Comparison of ENCODE assay signal across 10 cellular contexts in genomic region chr6:142728910-142729481, GRCh38.
A peak's percentile ranks its signal among the peaks of the same experiment; 100 is the strongest.
DNase-seq lines count a peak whose midpoint lies in the region; ATAC-seq and TF ChIP-seq lines count a peak whose summit lies in the region.
"Had no signal": no experiment of that assay in that cellular context is flagged by ENCODE, and none has a peak within 500 bp of the region (broad histone marks: within the 10 kb centered on the region; RNA-seq: fewer than 3 reads in every experiment).

No MANE protein-coding gene starts in this region.

- peaks cover 29% of the 10 kb centered on the region for H3K4me1 Mint-ChIP-seq in stimulated activated naive CD8-positive, alpha-beta T cell treated with anti-CD3 and anti-CD28 coated beads, Interleukin-15, Interleukin-2, amounts not matched to agents 100 ng/mL and 50 ng/mL, for 24 hours (ENCODE audit: low read depth)
- peaks cover 43 to 52% (median 43%) of the 10 kb centered on the region in 3 donors for H3K4me1 Mint-ChIP-seq in T-cell

- H3K9me3 ChIP-seq in hepatocyte (ENCODE audit: low read depth): no peaks in the 10 kb centered on the region

- peaks cover 7% of the 10 kb centered on the region for H3K9me3 Mint-ChIP-seq in stimulated activated naive CD8-positive, alpha-beta T cell treated with anti-CD3 and anti-CD28 coated beads, Interleukin-15, Interleukin-2, amounts not matched to agents 100 ng/mL and 50 ng/mL, for 24 hours
- peaks cover 0 to 2% (median 0%) of the 10 kb centered on the region in 3 donors for H3K9me3 Mint-ChIP-seq in T-cell

- CTCF ChIA-PET in T-cell (lab: Charles Lee): no interaction called here

- H4K20me1 ChIP-seq in hepatocyte (ENCODE audit: insufficient read depth, poor library complexity, severe bottlenecking): no peaks in the 10 kb centered on the region

- no peaks in the 10 kb centered on the region for H3K36me3 Mint-ChIP-seq in stimulated activated naive CD8-positive, alpha-beta T cell treated with anti-CD3 and anti-CD28 coated beads, Interleukin-15, Interleukin-2, amounts not matched to agents 100 ng/mL and 50 ng/mL, for 24 hours (ENCODE audit: low read depth)
- H3K36me3 Mint-ChIP-seq in T-cell: no peaks in the 10 kb centered on the region

- H3K4me2 ChIP-seq in hepatocyte: peak overlapping the region; percentile 46

- no peak for ATAC-seq in stimulated activated naive CD8-positive, alpha-beta T cell treated with anti-CD3 and anti-CD28 coated beads, Interleukin-15, Interleukin-2, amounts not matched to agents 100 U/mL and 50 U/mL, for 24 hours
- peak in 2 of 4 experiments; percentile 27 to 28 for ATAC-seq in T-cell (replicated peaks in 1 of 4)
- ATAC-seq in GM21717 (IDR thresholded peaks at IDR 0.05; ENCODE audit: unreplicated experiment): no peak
- ATAC-seq in GM18907 (IDR thresholded peaks at IDR 0.05; ENCODE audit: unreplicated experiment): no peak
- no peak for ATAC-seq in HG03045 (IDR thresholded peaks at IDR 0.05; ENCODE audit: unreplicated experiment)

- no peaks in the 10 kb centered on the region for H3K79me2 ChIP-seq in hepatocyte

- H3K36me3 ChIP-seq in hepatocyte (replicated peaks; ENCODE audit: insufficient read depth, low read depth): no peaks in the 10 kb centered on the region

- H3K4me3 ChIP-seq in hepatocyte: no peak overlapping the region

- no peak for TF ChIP-seq CTCF in hepatocyte (IDR thresholded peaks at IDR 0.05; ENCODE audit: poor library complexity)

- DNase-seq in stimulated activated naive CD8-positive, alpha-beta T cell treated with anti-CD3 and anti-CD28 coated beads, Interleukin-15, Interleukin-2, amounts not matched to agents 100 U/mL and 50 U/mL, for 24 hours: no peak
- DNase-seq in T-cell (no peak), hepatocyte (ENCODE audit: low spot score) (peak; percentile 8), COLO829 (ENCODE audit: low spot score) (no peak)
- DNase-seq: NCI-H1092 treated with DMSO at 0.1 percent for 48 hours, nucleus accumbens had no signal

- POLR2A ChIA-PET in T-cell (lab: Charles Lee): no interaction called here

- WGBS in hepatocyte (ENCODE audit: low lambda C conversion rate, missing lambda C conversion rate): 37% methylated on average over 6 of the region's 6 CpGs

- no peaks in the 10 kb centered on the region for H3K27me3 Mint-ChIP-seq in stimulated activated naive CD8-positive, alpha-beta T cell treated with anti-CD3 and anti-CD28 coated beads, Interleukin-15, Interleukin-2, amounts not matched to agents 100 ng/mL and 50 ng/mL, for 24 hours
- H3K27me3 Mint-ChIP-seq in T-cell: peaks cover 0 to 2% of the 10 kb centered on the region in 2 donors

- no peak overlapping the region for H3K27ac Mint-ChIP-seq in stimulated activated naive CD8-positive, alpha-beta T cell treated with anti-CD3 and anti-CD28 coated beads, Interleukin-15, Interleukin-2, amounts not matched to agents 100 ng/mL and 50 ng/mL, for 24 hours
- peak overlapping the region in 1 of 2 donors; percentile 48 for H3K27ac Mint-ChIP-seq in T-cell

- H3K4me3 Mint-ChIP-seq in stimulated activated naive CD8-positive, alpha-beta T cell treated with anti-CD3 and anti-CD28 coated beads, Interleukin-15, Interleukin-2, amounts not matched to agents 100 ng/mL and 50 ng/mL, for 24 hours: peak overlapping the region; percentile 47
- peak overlapping the region; percentile 49 to 58 (median 55) for H3K4me3 Mint-ChIP-seq in T-cell

- H3K4me1 ChIP-seq in hepatocyte (ENCODE audit: insufficient read depth): peaks cover 16% of the 10 kb centered on the region

- no peaks in the 10 kb centered on the region for H3K9me2 ChIP-seq in hepatocyte (replicated peaks; ENCODE audit: insufficient read depth)

- no peak overlapping the region for H2AFZ ChIP-seq in hepatocyte

- no peaks in the 10 kb centered on the region for H3K27me3 ChIP-seq in hepatocyte

- H3K27ac ChIP-seq in hepatocyte: no peak overlapping the region
